16 cellular contexts compared by ENCODE assay signal in the genomic region with DNA sequence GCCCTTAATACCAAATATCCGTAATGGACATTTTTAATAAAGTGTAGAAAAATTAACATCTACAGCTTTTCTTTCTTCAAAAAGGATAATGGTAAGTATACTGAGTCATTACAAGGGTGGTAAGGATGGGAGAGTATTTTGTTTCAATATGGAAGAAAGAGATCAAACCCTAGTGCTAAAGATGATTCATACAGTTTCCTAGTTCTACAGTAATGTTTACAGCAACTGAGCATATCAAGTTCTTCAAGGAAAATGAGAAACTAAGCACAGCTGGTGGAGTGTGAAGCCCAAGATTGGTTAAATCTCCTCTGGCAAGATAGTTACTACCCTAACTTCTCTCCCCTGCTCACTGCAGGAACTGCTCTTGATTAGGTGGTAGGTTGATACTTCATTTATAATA.
"Had no signal": no experiment of that assay in that cellular context is flagged by ENCODE, and none has a peak within 500 bp of the region (broad histone marks: within the 10 kb centered on the region; RNA-seq: fewer than 3 reads in every experiment).

No MANE protein-coding gene starts in this region.

- DNase-seq: activated CD4-positive, alpha-beta T cell treated with anti-CD3 and anti-CD28 coated beads, Interleukin-2, amount 50 U/mL, for 4 hours; activated CD4-positive, CD25-positive, alpha-beta regulatory T cell treated with anti-CD3 and anti-CD28 coated beads, Interleukin-2, amount 50 U/mL, for 72 hours; activated naive CD4-positive, alpha-beta T cell treated with anti-CD3 and anti-CD28 coated beads for 36 hours; activated naive CD8-positive, alpha-beta T cell treated with anti-CD3 and anti-CD28 coated beads, Interleukin-2, amount 50 U/mL, for 24 hours; caudate nucleus; colonic mucosa; foreskin keratinocyte; mammary epithelial cell; naive thymus-derived CD8-positive, alpha-beta T cell; retina; stimulated activated CD4-positive, alpha-beta T cell treated with anti-CD3 and anti-CD28 coated beads, Interleukin-4, amount 100 ng/mL, for 24 hours; stimulated activated naive CD4-positive, alpha-beta T cell treated with Interleukin-2 at 50 U/mL for 16 hours had no signal

- ATAC-seq: activated naive CD8-positive, alpha-beta T cell treated with anti-CD3 and anti-CD28 coated beads, Interleukin-2, amount 50 U/mL, for 24 hours; esophagus mucosa; foreskin keratinocyte; left lobe of liver; naive thymus-derived CD8-positive, alpha-beta T cell had no signal

- H3K4me3 Mint-ChIP-seq: activated naive CD4-positive, alpha-beta T cell treated with anti-CD3 and anti-CD28 coated beads for 36 hours; activated naive CD8-positive, alpha-beta T cell treated with anti-CD3 and anti-CD28 coated beads, Interleukin-2, amount 50 U/mL, for 24 hours; naive thymus-derived CD8-positive, alpha-beta T cell; type B pancreatic cell had no signal

- H3K27ac Mint-ChIP-seq: activated naive CD4-positive, alpha-beta T cell treated with anti-CD3 and anti-CD28 coated beads for 36 hours; activated naive CD8-positive, alpha-beta T cell treated with anti-CD3 and anti-CD28 coated beads, Interleukin-2, amount 50 U/mL, for 24 hours; activated T-helper 2 cell treated with anti-CD3 and anti-CD28 coated beads, Interferon-gamma antibody, Interleukin-2, Interleukin-4, amounts not matched to agents 10 μg/mL and 5 μg/mL and 100 μg/mL, durations not matched to agents 14 hours and 24 hours and 36 hours; naive thymus-derived CD8-positive, alpha-beta T cell; type B pancreatic cell had no signal

- H3K27me3 Mint-ChIP-seq: activated naive CD8-positive, alpha-beta T cell treated with anti-CD3 and anti-CD28 coated beads, Interleukin-2, amount 50 U/mL, for 24 hours; type B pancreatic cell had no signal

- H3K9me3 Mint-ChIP-seq: activated T-helper 2 cell treated with anti-CD3 and anti-CD28 coated beads, Interferon-gamma antibody, Interleukin-2, Interleukin-4, amounts not matched to agents 10 μg/mL and 5 μg/mL and 100 μg/mL, durations not matched to agents 14 hours and 24 hours and 36 hours; type B pancreatic cell had no signal

- H3K9me3 ChIP-seq: colonic mucosa had no signal

- H3K36me3 Mint-ChIP-seq: naive thymus-derived CD8-positive, alpha-beta T cell; type B pancreatic cell had no signal

- H3K4me1 Mint-ChIP-seq: activated naive CD8-positive, alpha-beta T cell treated with anti-CD3 and anti-CD28 coated beads, Interleukin-2, amount 50 U/mL, for 24 hours; naive thymus-derived CD8-positive, alpha-beta T cell had no signal
